ENCODE assay signal across 18 cellular contexts in genomic region chr4:187363453-187363852, GRCh38.
"Had no signal": no experiment of that assay in that cellular context is flagged by ENCODE, and none has a peak within 500 bp of the region (broad histone marks: within the 10 kb centered on the region; RNA-seq: fewer than 3 reads in every experiment).

No MANE protein-coding gene starts in this region.

- H3K9me3 ChIP-seq: gastrocnemius medialis, mucosa of descending colon, testis had no signal

- ATAC-seq: activated CD4-positive, CD25-positive, alpha-beta regulatory T cell treated with anti-CD3 and anti-CD28 coated beads, Interleukin-2, amount 50 U/mL, for 24 hours; activated naive CD4-positive, alpha-beta T cell treated with anti-CD3 and anti-CD28 coated beads, Interleukin-2, amount 50 U/mL, for 72 hours; activated T-cell treated with anti-CD3 and anti-CD28 coated beads, Interleukin-2, amount 50 U/mL, for 4 hours; gastrocnemius medialis; left cardiac atrium; mucosa of descending colon; stimulated activated naive CD8-positive, alpha-beta T cell treated with anti-CD3 and anti-CD28 coated beads, Interleukin-15, amount 100 ng/mL, for 72 hours had no signal

- H3K27me3 ChIP-seq: cardiac muscle cell, gastrocnemius medialis, testis had no signal

- H3K4me1 Mint-ChIP-seq: stimulated activated naive CD8-positive, alpha-beta T cell treated with anti-CD3 and anti-CD28 coated beads, Interleukin-15, amount 100 ng/mL, for 72 hours had no signal

- H3K4me3 ChIP-seq: cardiac muscle cell, coronary artery, gastrocnemius medialis, lung, mucosa of descending colon, testis had no signal

- DNase-seq: activated effector memory CD4-positive, alpha-beta T cell treated with anti-CD3 and anti-CD28 coated beads, Interleukin-2, amount 50 U/mL, for 16 hours; activated T-cell treated with anti-CD3 and anti-CD28 coated beads, Interleukin-2, amount 50 U/mL, for 4 hours; effector CD4-positive, alpha-beta T cell; gastrocnemius medialis; left cardiac atrium; mucosa of descending colon; stimulated activated CD4-positive, alpha-beta T cell treated with anti-CD3 and anti-CD28 coated beads, Interleukin-15, amount 100 ng/mL, for 24 hours; stimulated activated CD4-positive, alpha-beta T cell treated with anti-CD3 and anti-CD28 coated beads, Interleukin-4, amount 100 ng/mL, for 24 hours; stimulated activated naive CD8-positive, alpha-beta T cell treated with anti-CD3 and anti-CD28 coated beads, Interleukin-15, amount 100 ng/mL, for 72 hours; SW 1271; testis had no signal

- H3K27ac Mint-ChIP-seq: activated naive CD4-positive, alpha-beta T cell treated with anti-CD3 and anti-CD28 coated beads, Interleukin-2, amount 50 U/mL, for 72 hours; natural killer cell treated with Interleukin-12 subunit alpha and Interleukin-12 subunit beta and Interleukin-15 and Interleukin-18, amount 100 ng/mL, for 72 hours; stimulated activated naive CD8-positive, alpha-beta T cell treated with anti-CD3 and anti-CD28 coated beads, Interleukin-15, amount 100 ng/mL, for 72 hours; T-helper 2 cell treated with Interferon-gamma antibody and Interleukin-4, amounts not matched to agents 5 μg/mL and 100 μg/mL, for 36 hours had no signal

- H3K4me3 Mint-ChIP-seq: activated T-cell treated with anti-CD3 and anti-CD28 coated beads, Interleukin-2, amount 50 U/mL, for 4 hours; natural killer cell treated with Interleukin-12 subunit alpha and Interleukin-12 subunit beta and Interleukin-15 and Interleukin-18, amount 100 ng/mL, for 72 hours; stimulated activated naive CD8-positive, alpha-beta T cell treated with anti-CD3 and anti-CD28 coated beads, Interleukin-15, amount 100 ng/mL, for 72 hours; T-helper 2 cell treated with Interferon-gamma antibody and Interleukin-4, amounts not matched to agents 5 μg/mL and 100 μg/mL, for 36 hours had no signal

- H3K4me1 ChIP-seq: gastrocnemius medialis, testis had no signal

- H3K27ac ChIP-seq: cardiac muscle cell, coronary artery, gastrocnemius medialis, testis had no signal

- H3K27me3 Mint-ChIP-seq: natural killer cell treated with Interleukin-12 subunit alpha and Interleukin-12 subunit beta and Interleukin-15 and Interleukin-18, amount 100 ng/mL, for 72 hours; stimulated activated naive CD8-positive, alpha-beta T cell treated with anti-CD3 and anti-CD28 coated beads, Interleukin-15, amount 100 ng/mL, for 72 hours had no signal

- H3K36me3 ChIP-seq: cardiac muscle cell, gastrocnemius medialis had no signal
